Comparison of ENCODE assay signal across 8 cellular contexts in the genomic region with DNA sequence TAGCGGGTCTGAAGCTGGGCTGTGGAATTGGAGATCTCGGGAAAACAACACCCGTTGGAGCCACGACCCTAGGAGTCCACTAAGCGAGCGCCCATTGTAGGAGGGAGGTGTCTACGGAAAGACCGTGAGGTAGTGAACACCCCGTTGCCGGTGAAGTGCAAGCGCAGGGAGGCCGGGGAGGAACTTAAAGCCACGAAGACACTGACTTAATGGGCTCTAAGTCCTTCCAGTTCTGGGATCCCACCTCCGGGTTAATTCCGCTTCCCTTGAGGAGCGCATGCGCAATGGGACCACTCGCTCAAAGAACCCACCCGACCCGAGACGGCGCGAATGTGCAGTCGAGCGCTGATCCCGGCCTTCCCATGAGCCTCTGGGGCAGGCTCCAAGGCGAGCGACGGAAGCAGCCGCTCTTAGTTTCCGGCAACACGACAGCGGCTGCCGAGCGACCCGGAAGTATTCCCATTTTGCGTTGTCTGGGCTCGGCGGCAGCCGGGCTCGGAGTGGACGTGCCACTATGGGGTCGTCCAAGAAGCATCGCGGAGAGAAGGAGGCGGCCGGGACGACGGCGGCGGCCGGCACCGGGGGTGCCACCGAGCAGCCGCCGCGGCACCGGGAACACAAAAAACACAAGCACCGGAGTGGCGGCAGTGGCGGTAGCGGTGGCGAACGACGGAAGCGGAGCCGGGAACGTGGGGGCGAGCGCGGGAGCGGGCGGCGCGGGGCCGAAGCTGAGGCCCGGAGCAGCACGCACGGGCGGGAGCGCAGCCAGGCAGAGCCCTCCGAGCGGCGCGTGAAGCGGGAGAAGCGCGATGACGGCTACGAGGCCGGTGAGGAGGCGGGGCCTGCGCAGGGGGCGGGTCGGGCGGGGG.
DNase-seq lines count a peak whose midpoint lies in the region; ATAC-seq lines count a peak whose summit lies in the region.

A gene with protein sequence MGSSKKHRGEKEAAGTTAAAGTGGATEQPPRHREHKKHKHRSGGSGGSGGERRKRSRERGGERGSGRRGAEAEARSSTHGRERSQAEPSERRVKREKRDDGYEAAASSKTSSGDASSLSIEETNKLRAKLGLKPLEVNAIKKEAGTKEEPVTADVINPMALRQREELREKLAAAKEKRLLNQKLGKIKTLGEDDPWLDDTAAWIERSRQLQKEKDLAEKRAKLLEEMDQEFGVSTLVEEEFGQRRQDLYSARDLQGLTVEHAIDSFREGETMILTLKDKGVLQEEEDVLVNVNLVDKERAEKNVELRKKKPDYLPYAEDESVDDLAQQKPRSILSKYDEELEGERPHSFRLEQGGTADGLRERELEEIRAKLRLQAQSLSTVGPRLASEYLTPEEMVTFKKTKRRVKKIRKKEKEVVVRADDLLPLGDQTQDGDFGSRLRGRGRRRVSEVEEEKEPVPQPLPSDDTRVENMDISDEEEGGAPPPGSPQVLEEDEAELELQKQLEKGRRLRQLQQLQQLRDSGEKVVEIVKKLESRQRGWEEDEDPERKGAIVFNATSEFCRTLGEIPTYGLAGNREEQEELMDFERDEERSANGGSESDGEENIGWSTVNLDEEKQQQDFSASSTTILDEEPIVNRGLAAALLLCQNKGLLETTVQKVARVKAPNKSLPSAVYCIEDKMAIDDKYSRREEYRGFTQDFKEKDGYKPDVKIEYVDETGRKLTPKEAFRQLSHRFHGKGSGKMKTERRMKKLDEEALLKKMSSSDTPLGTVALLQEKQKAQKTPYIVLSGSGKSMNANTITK (plus strand): TSS at position 468 of the 869 bp plus-strand sequence. CDS start 47 bp downstream, at position 515.

- ATAC-seq in GM19372 (IDR thresholded peaks at IDR 0.05; ENCODE audit: low read depth, unreplicated experiment) (peak; percentile 96), HG03565 (IDR thresholded peaks at IDR 0.05; ENCODE audit: unreplicated experiment) (peak; percentile 74)

- peak; percentile 85 to 98 (median 96) for DNase-seq in C1 segment of cervical spinal cord (lab: John Stamatoyannopoulos, UW)
- DNase-seq in NCI-H774 (lab: John Stamatoyannopoulos, UW), result peak; percentile 98
- peak; percentile 81 to 96 for DNase-seq in activated CD4-positive, alpha-beta T cell treated with anti-CD3 and anti-CD28 coated beads, Interleukin-2, amount 50 U/mL, for 24 hours (ENCODE audit: low read depth in 1 of 2, low spot score in 1 of 2)
- DNase-seq in dedifferentiated amniotic fluid mesenchymal stem cell (ENCODE audit: extremely low spot score), result peak; percentile 98
- peak; percentile 100 for DNase-seq in left kidney (ENCODE audit: low read depth, low spot score)
- peak; percentile 98 for DNase-seq in stimulated activated CD4-positive, alpha-beta T cell treated with anti-CD3 and anti-CD28 coated beads, Interleukin-1b, Interleukin-23, amount 100 ng/mL, for 48 hours

Comparison
In these comparisons a context has a peak if more than half of its experiments do, and no peak if none do; other contexts are left out.
1. Peak in every context shown above with its lines: DNase-seq and ATAC-seq.